In genomic region chr6:71478834-71479541, GRCh38 we compare ENCODE assay signal across 1 cellular context.
TF ChIP-seq lines count a peak whose summit lies in the region.

No MANE protein-coding gene starts in this region.

TF ChIP-seq in Ishikawa, 13 proteins besides CTCF, POLR2A, EP300 and RAD21 (continued from another document):
- TF ChIP-seq REST (IDR thresholded peaks at IDR 0.05; ENCODE audit: low read depth): no peak
- peak; percentile 78 for TF ChIP-seq USF1 (IDR thresholded peaks at IDR 0.05)
- TF ChIP-seq TEAD4 (IDR thresholded peaks at IDR 0.05): peak; percentile 99
- TF ChIP-seq YY1 (IDR thresholded peaks at IDR 0.05; ENCODE audit: low read depth): no peak
- peak; percentile 96 for TF ChIP-seq FOXM1 (IDR thresholded peaks at IDR 0.05; ENCODE audit: borderline replicate concordance, low read depth)
- no peak for TF ChIP-seq MAX (IDR thresholded peaks at IDR 0.05)
- TF ChIP-seq CEBPB (IDR thresholded peaks at IDR 0.05): peak; percentile 33; the same call in 1 of the 2 replicates
- TF ChIP-seq TCF12 (IDR thresholded peaks at IDR 0.05; ENCODE audit: low read depth): peak; percentile 95
- no peak for TF ChIP-seq ZBTB7A (IDR thresholded peaks at IDR 0.05; ENCODE audit: low read depth)
